In genomic region chr5:79560774-79561524, GRCh38 we compare ENCODE assay signal across 8 cellular contexts. TPM values are rescaled to one million over a fixed set of nuclear protein-coding genes. Genes with fewer than 3 reads are reported as not detected.
DNase-seq lines count a peak whose midpoint lies in the region; ATAC-seq and TF ChIP-seq lines count a peak whose summit lies in the region.

No MANE protein-coding gene starts in this region.

- 81 to 88% methylated on average over 4 of the region's 4 CpGs for WGBS in sigmoid colon, 2 donors

- H3K9me3 ChIP-seq in sigmoid colon: no peaks in the 10 kb centered on the region

- intact Hi-C loops in sigmoid colon (cut with DNase I): no loop called here

- peaks cover 0 to 16% (median 7%) of the 10 kb centered on the region in 4 donors for H3K4me1 ChIP-seq in sigmoid colon

- H3K36me3 ChIP-seq in sigmoid colon: no peaks in the 10 kb centered on the region

- peak; percentile 84 for ATAC-seq in GM19395 (IDR thresholded peaks at IDR 0.05; ENCODE audit: unreplicated experiment)
- ATAC-seq in HG03521 (IDR thresholded peaks at IDR 0.05; ENCODE audit: unreplicated experiment): peak; percentile 64

- no peak for TF ChIP-seq CTCF in sigmoid colon (IDR thresholded peaks at IDR 0.05)

- no peak overlapping the region for H3K27ac ChIP-seq in sigmoid colon

- no peak overlapping the region for H3K4me3 ChIP-seq in sigmoid colon

- DNase-seq in A172 (ENCODE audit: low spot score) (peak; percentile 18), amniotic epithelial cell (ENCODE audit: low read depth) (peak; percentile 24), NCI-H748 (lab: John Stamatoyannopoulos, UW; ENCODE audit: unreplicated experiment) (no peak), NCI-H446 (lab: John Stamatoyannopoulos, UW) (no peak), HK-2 (ENCODE audit: unreplicated experiment) (no peak), sigmoid colon (no peak)

- no peak for TF ChIP-seq POLR2A in sigmoid colon (IDR thresholded peaks at IDR 0.05)

- TF ChIP-seq EP300 in sigmoid colon (IDR thresholded peaks at IDR 0.05): no peak

- H3K27me3 ChIP-seq in sigmoid colon: no peaks in the 10 kb centered on the region

RNA-seq across cellular contexts. Expression of gene HOMER1, which starts 47.0 kb away (rescaled TPM):
- total RNA-seq in A172 (2014; rRNA removed; shearing (Covaris generic)): 10.3 and 11.0 TPM in 2 replicates
- 10 to 100 TPM in 3 of 4 donors, 1 to 10 TPM in 1; 8.3 to 31.0 (median 12.0) TPM for total RNA-seq in sigmoid colon
- 1 to 10 TPM in 1 of 3 donors, under 1 TPM in 2; 0.23 to 1.2 (median 0.69) TPM for polyA plus RNA-seq in sigmoid colon

RNA-seq across cellular contexts. Expression of gene TENT2, which starts 51.3 kb away (rescaled TPM):
- total RNA-seq in A172 (2014; rRNA removed; shearing (Covaris generic)): 52.8 and 53.9 TPM in 2 replicates
- total RNA-seq in sigmoid colon: 10 to 100 TPM; 38.0 to 77.0 (median 62.1) TPM
- polyA plus RNA-seq in sigmoid colon: 10 to 100 TPM; 13.6 to 22.7 (median 19.2) TPM

Comparison
In these comparisons a context has a peak if more than half of its experiments do, and no peak if none do; other contexts are left out.
1. DNase-seq: peak in A172 (single experiment) and amniotic epithelial cell (single experiment); none in NCI-H748 (single experiment), NCI-H446 (0 of 2), HK-2 (single experiment) and sigmoid colon (single experiment).